In the genomic region with DNA sequence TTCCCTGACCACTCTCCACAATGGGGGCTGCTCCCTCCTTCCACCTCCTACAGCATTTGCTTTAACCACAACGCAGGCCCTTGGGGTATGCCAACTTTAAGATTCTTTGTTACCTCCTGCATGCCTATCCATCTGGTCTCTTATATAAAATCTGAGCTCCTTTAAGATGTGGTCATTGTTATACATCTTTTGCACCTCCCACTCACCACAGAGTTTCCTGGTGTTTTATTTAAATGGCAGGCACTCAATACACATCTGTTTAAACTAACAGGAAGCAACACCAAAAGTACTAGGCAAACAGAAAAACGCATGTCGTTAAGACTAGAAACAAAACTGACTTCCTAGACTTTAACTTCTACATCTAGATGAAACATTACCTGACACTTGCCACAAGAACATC, we compare ENCODE assay signal across 9 cellular contexts. TPM values are rescaled to one million over a fixed set of nuclear protein-coding genes. Genes with fewer than 3 reads are reported as not detected.
DNase-seq lines count a peak whose midpoint lies in the region; ATAC-seq and TF ChIP-seq lines count a peak whose summit lies in the region.
"Had no signal": no experiment of that assay in that cellular context is flagged by ENCODE, and none has a peak within 500 bp of the region (broad histone marks: within the 10 kb centered on the region; RNA-seq: fewer than 3 reads in every experiment).

No MANE protein-coding gene starts in this region.

- H3K36me3 ChIP-seq in naive thymus-derived CD4-positive, alpha-beta T cell (ENCODE audit: control insufficient read depth in 2 of 3, insufficient read depth in 3 of 3, low read length in 3 of 3), result no peaks in the 10 kb centered on the region
- H3K36me3 ChIP-seq in right atrium auricular region, result no peaks in the 10 kb centered on the region

- in situ Hi-C loops in KBM-7 (cut with MboI; ENCODE audit: low pct_unique_long_range_greater_than_20kb, low sequenced_read_pairs), result no loop called here

- peak overlapping the region; percentile 41 for H3K27ac ChIP-seq in naive thymus-derived CD4-positive, alpha-beta T cell (ENCODE audit: low read depth, low read length)
- H3K27ac ChIP-seq in RWPE1 (no peak overlapping the region), right atrium auricular region (no peak overlapping the region)
- H3K27ac ChIP-seq: HL-60 had no signal

- no peak for TF ChIP-seq CTCF in RWPE1 (conservative IDR thresholded peaks at IDR 0.05; ENCODE audit: low read depth)
- no peak for TF ChIP-seq CTCF in right atrium auricular region (IDR thresholded peaks at IDR 0.05)
- no peak for TF ChIP-seq CTCF in GM10266 (IDR thresholded peaks at IDR 0.05; ENCODE audit: control insufficient read depth, insufficient read depth, low read depth, missing control alignments)

- peak overlapping the region; percentile 48 to 87 (median 74) for H3K4me3 Mint-ChIP-seq in naive thymus-derived CD4-positive, alpha-beta T cell

- H3K36me3 Mint-ChIP-seq in naive thymus-derived CD4-positive, alpha-beta T cell, result peaks cover 8 to 43% (median 20%) of the 10 kb centered on the region in 5 donors

- no peaks in the 10 kb centered on the region for H3K27me3 ChIP-seq in naive thymus-derived CD4-positive, alpha-beta T cell (ENCODE audit: control insufficient read depth in 2 of 2, insufficient read depth in 2 of 2, low read length in 2 of 2)
- H3K27me3 ChIP-seq in right atrium auricular region, result no peaks in the 10 kb centered on the region

- H3K9me3 ChIP-seq in naive thymus-derived CD4-positive, alpha-beta T cell (ENCODE audit: control insufficient read depth in 2 of 3, low read length in 3 of 3), result no peaks in the 10 kb centered on the region
- H3K9me3 ChIP-seq in right atrium auricular region, result no peaks in the 10 kb centered on the region

- peaks cover 21 to 25% of the 10 kb centered on the region in 2 donors for H3K4me1 ChIP-seq in naive thymus-derived CD4-positive, alpha-beta T cell (ENCODE audit: control insufficient read depth in 2 of 2, insufficient read depth in 2 of 2, low read length in 2 of 2)
- peaks cover 0 to 9% of the 10 kb centered on the region in 2 donors for H3K4me1 ChIP-seq in right atrium auricular region

- POLR2A ChIA-PET in naive thymus-derived CD4-positive, alpha-beta T cell (lab: Charles Lee), result no interaction called here
- POLR2A ChIA-PET in RWPE1 (lab: Yijun Ruan, JAX; ENCODE audit: low non-redundant PET), result no interaction called here

- H3K9me3 Mint-ChIP-seq in naive thymus-derived CD4-positive, alpha-beta T cell, result peaks cover 0 to 22% (median 6%) of the 10 kb centered on the region in 11 donors

- peak overlapping the region; percentile 3 for H3K4me3 ChIP-seq in naive thymus-derived CD4-positive, alpha-beta T cell (ENCODE audit: low read length)
- no peak overlapping the region for H3K4me3 ChIP-seq in right atrium auricular region

- intact Hi-C loops in naive thymus-derived CD4-positive, alpha-beta T cell (cut with micrococcal nuclease), result loop anchor here (1.0 to 10.0 kb wide), 4 partner anchors 36 to 831 kb away; partner anchors contain the start of genes SDHAF3 (in 1 of the 2) and SLC25A13 (in 1 of the 2)

- ATAC-seq in activated CD4-positive, CD25-positive, alpha-beta regulatory T cell treated with anti-CD3 and anti-CD28 coated beads, Interleukin-2, amount 50 U/mL, for 24 hours, result peak; percentile 53 to 56
- peak; percentile 75 for ATAC-seq in GM21825 (IDR thresholded peaks at IDR 0.05; ENCODE audit: unreplicated experiment)
- ATAC-seq in naive thymus-derived CD4-positive, alpha-beta T cell, result peak; percentile 95

- peaks cover 29 to 56% (median 46%) of the 10 kb centered on the region in 7 donors for H3K4me1 Mint-ChIP-seq in naive thymus-derived CD4-positive, alpha-beta T cell

- no peak for DNase-seq in activated CD4-positive, CD25-positive, alpha-beta regulatory T cell treated with anti-CD3 and anti-CD28 coated beads, Interleukin-2, amount 50 U/mL, for 72 hours
- DNase-seq in KBM-7 (peak; percentile 59), RWPE1 (ENCODE audit: low spot score) (no peak), right atrium auricular region (ENCODE audit: low spot score) (no peak), GM10266 (ENCODE audit: extremely low spot score) (no peak)
- peak in 8 of 9 donors; percentile 26 to 85 (median 78) for DNase-seq in naive thymus-derived CD4-positive, alpha-beta T cell

- H3K27ac Mint-ChIP-seq in naive thymus-derived CD4-positive, alpha-beta T cell, result peak overlapping the region; percentile 81 to 99 (median 94)

- no peaks in the 10 kb centered on the region for H3K27me3 Mint-ChIP-seq in naive thymus-derived CD4-positive, alpha-beta T cell

- CTCF ChIA-PET in naive thymus-derived CD4-positive, alpha-beta T cell (lab: Charles Lee), result no interaction called here
- CTCF ChIA-PET in RWPE1 (lab: Yijun Ruan, JAX), result interaction anchor here (0.7 kb wide), 1 partner anchor 44 kb away, joined by 5 read pairs; no protein-coding TSS in a partner anchor

RNA-seq across cellular contexts. Expression of gene SLC25A13, which starts 36.3 kb away (rescaled TPM):
- total RNA-seq in naive thymus-derived CD4-positive, alpha-beta T cell, result 10 to 100 TPM in 3 of 5 experiments, 1 to 10 TPM in 2; 5.7 to 22.5 (median 12.1) TPM
- 1 to 10 TPM; 6.7 to 8.0 TPM for polyA plus RNA-seq in naive thymus-derived CD4-positive, alpha-beta T cell
- 10 to 100 TPM in 1 of 2 donors, 1 to 10 TPM in 1; 8.1 to 11.0 TPM for total RNA-seq in right atrium auricular region

Comparison
In these comparisons a context has a peak if more than half of its experiments do, and no peak if none do; other contexts are left out.
1. DNase-seq: peak in KBM-7 (single experiment) and naive thymus-derived CD4-positive, alpha-beta T cell (8 of 9); none in activated CD4-positive, CD25-positive, alpha-beta regulatory T cell treated with anti-CD3 and anti-CD28 coated beads, Interleukin-2, amount 50 U/mL, for 72 hours (single experiment), RWPE1 (single experiment), right atrium auricular region (single experiment) and GM10266 (single experiment).
2. Peak in every context shown above with its lines, with median percentiles within 50 percentile points of each other: ATAC-seq.